10 cellular contexts compared by ENCODE assay signal in genomic region chr5:177429248-177430045, GRCh38. TPM values are rescaled to one million over a fixed set of nuclear protein-coding genes. Genes with fewer than 3 reads are reported as not detected.
A peak's percentile ranks its signal among the peaks of the same experiment; 100 is the strongest.
DNase-seq lines count a peak whose midpoint lies in the region; ATAC-seq and TF ChIP-seq lines count a peak whose summit lies in the region.
"Had no signal": no experiment of that assay in that cellular context is flagged by ENCODE, and none has a peak within 500 bp of the region (broad histone marks: within the 10 kb centered on the region; RNA-seq: fewer than 3 reads in every experiment).

No MANE protein-coding gene starts in this region.

- peak overlapping the region; percentile 63 to 73 for H3K27ac ChIP-seq in liver (ENCODE audit: low read depth in 1 of 2, low read length in 2 of 2)

- H3K4me1 ChIP-seq in NT2/D1 (ENCODE audit: insufficient read depth, insufficient read length): peaks cover 25% of the 10 kb centered on the region
- H3K4me1 ChIP-seq in liver (ENCODE audit: control insufficient read depth in 4 of 4, insufficient read depth in 4 of 4, low read length in 3 of 4): peaks cover 3 to 25% (median 17%) of the 10 kb centered on the region in 4 donors

- 80% methylated on average over 6 of the region's 6 CpGs for WGBS in liver

- H3K4me1 Mint-ChIP-seq in activated T-cell treated with anti-CD3 and anti-CD28 coated beads, Interleukin-2, amount 50 U/mL, for 4 hours (ENCODE audit: low read depth): peaks cover 75% of the 10 kb centered on the region

- H3K9me3 Mint-ChIP-seq in activated T-cell treated with anti-CD3 and anti-CD28 coated beads, Interleukin-2, amount 50 U/mL, for 4 hours: no peaks in the 10 kb centered on the region

- no peaks in the 10 kb centered on the region for H3K27me3 Mint-ChIP-seq in activated T-cell treated with anti-CD3 and anti-CD28 coated beads, Interleukin-2, amount 50 U/mL, for 4 hours (ENCODE audit: low read depth)

- no peaks in the 10 kb centered on the region for H3K27me3 ChIP-seq in NT2/D1 (ENCODE audit: insufficient read depth, insufficient read length)
- no peaks in the 10 kb centered on the region for H3K27me3 ChIP-seq in liver (ENCODE audit: control insufficient read depth in 4 of 4, insufficient read depth in 4 of 4, low read length in 3 of 4)

- H3K4me3 Mint-ChIP-seq in activated T-cell treated with anti-CD3 and anti-CD28 coated beads, Interleukin-2, amount 50 U/mL, for 4 hours: peak overlapping the region; percentile 87

- ATAC-seq in activated T-cell treated with anti-CD3 and anti-CD28 coated beads, Interleukin-2, amount 50 U/mL, for 4 hours: peak; percentile 20 to 29
- ATAC-seq in GM21447 (IDR thresholded peaks at IDR 0.05; ENCODE audit: unreplicated experiment): no peak

- H3K9me3 ChIP-seq in NT2/D1 (ENCODE audit: insufficient read depth, low read length) (no peaks in the 10 kb centered on the region), liver (ENCODE audit: control insufficient read depth in 4 of 4, low read length in 3 of 4) (no peaks in the 10 kb centered on the region)

- H3K36me3 ChIP-seq in NT2/D1 (ENCODE audit: insufficient read depth, insufficient read length, low read length) (peaks cover 55% of the 10 kb centered on the region), liver (ENCODE audit: control insufficient read depth in 4 of 4, insufficient read depth in 3 of 4, low read depth in 1 of 4, low read length in 3 of 4) (peaks cover 2 to 10% (median 4%) of the 10 kb centered on the region in 4 donors)

- H3K9ac ChIP-seq in NT2/D1 (ENCODE audit: insufficient read length, low read depth) (peak overlapping the region; percentile 21), liver (ENCODE audit: low read depth in 1 of 2, low read length in 2 of 2) (no peak overlapping the region)

- TF ChIP-seq CTCF in liver (IDR thresholded peaks at IDR 0.05; ENCODE audit: low read depth, low read length, missing input control): no peak

- H3K4me3 ChIP-seq in NT2/D1 (ENCODE audit: insufficient read length, low read depth): no peak overlapping the region
- no peak overlapping the region for H3K4me3 ChIP-seq in liver (ENCODE audit: low read depth in 1 of 3, low read length in 3 of 3)

- DNase-seq in Ammon's horn (ENCODE audit: low spot score): peak; percentile 70
- DNase-seq in NT2/D1 (ENCODE audit: low read depth, low spot score): no peak
- peak; percentile 85 for DNase-seq in activated T-cell treated with anti-CD3 and anti-CD28 coated beads, Interleukin-2, amount 50 U/mL, for 4 hours
- DNase-seq in stimulated activated CD8-positive, alpha-beta memory T cell treated with anti-CD3 and anti-CD28 coated beads, Interleukin-4, amount 100 ng/mL, for 1 hour (ENCODE audit: low read depth in 2 of 2, low spot score in 1 of 2): peak; percentile 56 to 61
- no peak for DNase-seq in retina
- DNase-seq in NCI-H1436 treated with DMSO at 0.1 percent for 48 hours (lab: John Stamatoyannopoulos, UW): no peak

- no peak for TF ChIP-seq RAD21 in liver (IDR thresholded peaks at IDR 0.05)

- H3K36me3 Mint-ChIP-seq in activated T-cell treated with anti-CD3 and anti-CD28 coated beads, Interleukin-2, amount 50 U/mL, for 4 hours (ENCODE audit: insufficient read depth): peaks cover 15% of the 10 kb centered on the region

TF ChIP-seq in liver, 16 proteins besides CTCF, POLR2A, EP300 and RAD21:
- no peak for TF ChIP-seq MAX (IDR thresholded peaks at IDR 0.05)
- no peak for TF ChIP-seq FOXA1 (IDR thresholded peaks at IDR 0.05)
- no peak for TF ChIP-seq RXRA (IDR thresholded peaks at IDR 0.05)
- TF ChIP-seq HNF4A (conservative IDR thresholded peaks at IDR 0.05): no peak
- no peak for TF ChIP-seq REST (IDR thresholded peaks at IDR 0.05)
- TF ChIP-seq TAF1 (conservative IDR thresholded peaks at IDR 0.05): no peak
- no peak for TF ChIP-seq NR2F2 (IDR thresholded peaks at IDR 0.05)
- no peak for TF ChIP-seq HNF4G (IDR thresholded peaks at IDR 0.05)
- TF ChIP-seq SP1 (IDR thresholded peaks at IDR 0.05): no peak
- no peak for TF ChIP-seq ATF3 (IDR thresholded peaks at IDR 0.05)
- TF ChIP-seq JUND (IDR thresholded peaks at IDR 0.05): no peak
- TF ChIP-seq YY1 (IDR thresholded peaks at IDR 0.05): no peak
- no peak for TF ChIP-seq FOXA2 (IDR thresholded peaks at IDR 0.05)
- no peak for TF ChIP-seq GABPA (IDR thresholded peaks at IDR 0.05 in 1 of 2, conservative IDR thresholded peaks at IDR 0.05 in 1 of 2)

RNA-seq across cellular contexts. Expression of gene GRK6, which starts 3.0 kb away (rescaled TPM):
- 100 to 1,000 TPM; 140 to 163 (median 158) TPM for total RNA-seq in activated T-cell treated with anti-CD3 and anti-CD28 coated beads, Interleukin-2, amount 50 U/mL, for 4 hours
- 10 to 100 TPM; 15.2 to 24.0 TPM for total RNA-seq in liver
- 1 to 10 TPM; 3.1 to 6.4 TPM for polyA plus RNA-seq in liver

RNA-seq across cellular contexts. Expression of gene PRR7, which starts 17.2 kb away (rescaled TPM):
- total RNA-seq in activated T-cell treated with anti-CD3 and anti-CD28 coated beads, Interleukin-2, amount 50 U/mL, for 4 hours: 10 to 100 TPM; 11.7 to 19.8 (median 14.2) TPM
- total RNA-seq in liver: under 1 TPM; 0.17 to 0.37 TPM
- polyA plus RNA-seq in liver: 1 to 10 TPM in 1 of 2 donors, under 1 TPM in 1; 0.60 to 1.4 TPM

RNA-seq across cellular contexts. Expression of gene F12, which starts 20.1 kb away (rescaled TPM):
- total RNA-seq in activated T-cell treated with anti-CD3 and anti-CD28 coated beads, Interleukin-2, amount 50 U/mL, for 4 hours: 1 to 10 TPM; 1.7 to 5.7 (median 3.1) TPM
- 100 to 1,000 TPM in 1 of 2 donors, 10 to 100 TPM in 1; 27.7 to 256 TPM for total RNA-seq in liver
- polyA plus RNA-seq in liver: 100 to 1,000 TPM; 294 to 328 TPM

RNA-seq across cellular contexts. Expression of gene PFN3, which starts 29.0 kb away (rescaled TPM):
- total RNA-seq in activated T-cell treated with anti-CD3 and anti-CD28 coated beads, Interleukin-2, amount 50 U/mL, for 4 hours: not detected
- not detected for total RNA-seq in liver
- not detected for polyA plus RNA-seq in liver
- total RNA-seq: pulmonary artery endothelial cell had no signal
- polyA plus RNA-seq: AG04450 had no signal

RNA-seq across cellular contexts. Expression of gene DBN1, which starts 44.0 kb away (rescaled TPM):
- 10 to 100 TPM; 16.6 to 48.5 (median 21.6) TPM for total RNA-seq in activated T-cell treated with anti-CD3 and anti-CD28 coated beads, Interleukin-2, amount 50 U/mL, for 4 hours
- total RNA-seq in liver: 1 to 10 TPM; 2.3 to 4.9 TPM
- 1 to 10 TPM; 1.5 to 1.8 TPM for polyA plus RNA-seq in liver

Comparison
In these comparisons a context has a peak if more than half of its experiments do, and no peak if none do; other contexts are left out.
1. DNase-seq: peak in Ammon's horn (single experiment), activated T-cell treated with anti-CD3 and anti-CD28 coated beads, Interleukin-2, amount 50 U/mL, for 4 hours (single experiment) and stimulated activated CD8-positive, alpha-beta memory T cell treated with anti-CD3 and anti-CD28 coated beads, Interleukin-4, amount 100 ng/mL, for 1 hour (2 of 2); none in NT2/D1 (single experiment), retina (single experiment) and NCI-H1436 treated with DMSO at 0.1 percent for 48 hours (single experiment).
2. RNA of gene GRK6, which starts 3.0 kb away (total RNA-seq): 140 to 163 TPM in activated T-cell treated with anti-CD3 and anti-CD28 coated beads, Interleukin-2, amount 50 U/mL, for 4 hours; 15.2 to 24.0 TPM in liver; every median in the first group is over 4 times any median in the second.
3. RNA of gene PRR7, which starts 17.2 kb away (total RNA-seq): 11.7 to 19.8 TPM in activated T-cell treated with anti-CD3 and anti-CD28 coated beads, Interleukin-2, amount 50 U/mL, for 4 hours; 0.17 to 0.37 TPM in liver; every median in the first group is over 4 times any median in the second.
4. RNA of gene F12, which starts 20.1 kb away (total RNA-seq): 27.7 to 256 TPM in liver; 1.7 to 5.7 TPM in activated T-cell treated with anti-CD3 and anti-CD28 coated beads, Interleukin-2, amount 50 U/mL, for 4 hours; every median in the first group is over 4 times any median in the second.